Comparison of ENCODE assay signal across 8 cellular contexts in genomic region chr4:88696620-88697019, GRCh38. TPM values are rescaled to one million over a fixed set of nuclear protein-coding genes. Genes with fewer than 3 reads are reported as not detected.
DNase-seq lines count a peak whose midpoint lies in the region; ATAC-seq and TF ChIP-seq lines count a peak whose summit lies in the region.

No MANE protein-coding gene starts in this region.

- H3K27me3 ChIP-seq in DOHH2 (ENCODE audit: control insufficient read depth, low read length) (no peaks in the 10 kb centered on the region), esophagus muscularis mucosa (no peaks in the 10 kb centered on the region)

- H3K4me3 ChIP-seq in DOHH2 (ENCODE audit: low read length) (no peak overlapping the region; the same call in 1 of the 2 replicates), esophagus muscularis mucosa (peak overlapping the region; percentile 61 to 68 (median 64))

- H3K27me3 Mint-ChIP-seq in T-cell: no peaks in the 10 kb centered on the region

- CTCF ChIA-PET in T-cell (lab: Charles Lee): interaction anchor here in 1 of 2 donors (1.2 to 1.3 kb wide), 2 partner anchors 24 to 37 kb away, joined by 4 to 5 read pairs; no protein-coding TSS in a partner anchor

- H3K4me3 Mint-ChIP-seq in T-cell: peak overlapping the region; percentile 83 to 89 (median 87)

- peaks cover 19 to 25% (median 19%) of the 10 kb centered on the region in 3 donors for H3K4me1 Mint-ChIP-seq in T-cell

- no peak for TF ChIP-seq CTCF in DOHH2 (IDR thresholded peaks at IDR 0.05; ENCODE audit: low read depth, low read length, poor library complexity, severe bottlenecking)
- TF ChIP-seq CTCF in esophagus muscularis mucosa (IDR thresholded peaks at IDR 0.05): no peak

- DNase-seq in T-cell (peak in 1 of 34 experiments; percentile 1), esophagus muscularis mucosa (ENCODE audit: extremely low spot score) (no peak), pons (ENCODE audit: low spot score) (peak; percentile 24), Ammon's horn (ENCODE audit: low spot score) (no peak), ureter (ENCODE audit: low spot score) (no peak), cerebellar nuclear complex (lab: John Stamatoyannopoulos, UW) (no peak)

- no peaks in the 10 kb centered on the region for H3K4me1 ChIP-seq in DOHH2 (ENCODE audit: control insufficient read depth, low read length)
- H3K4me1 ChIP-seq in esophagus muscularis mucosa: peaks cover 0 to 9% (median 5%) of the 10 kb centered on the region in 4 donors

- H3K36me3 Mint-ChIP-seq in T-cell: peaks cover 19% of the 10 kb centered on the region

- POLR2A ChIA-PET in T-cell (lab: Charles Lee): no interaction called here

- no peaks in the 10 kb centered on the region for H3K79me2 ChIP-seq in DOHH2 (ENCODE audit: control insufficient read depth, low read length)

- peaks cover 0 to 4% (median 0%) of the 10 kb centered on the region in 3 donors for H3K9me3 Mint-ChIP-seq in T-cell

- H3F3A ChIP-seq in DOHH2 (ENCODE audit: control insufficient read depth, insufficient read depth): no peaks in the 10 kb centered on the region

- H4K20me1 ChIP-seq in DOHH2 (ENCODE audit: control insufficient read depth, insufficient read depth, low read depth, low read length): no peaks in the 10 kb centered on the region

- TF ChIP-seq POLR2A in esophagus muscularis mucosa (IDR thresholded peaks at IDR 0.05; ENCODE audit: low read depth): no peak

- ATAC-seq in T-cell (replicated peaks in 1 of 4) (no peak), GM18909 (IDR thresholded peaks at IDR 0.05; ENCODE audit: poor library complexity, unreplicated experiment) (no peak)

- intact Hi-C loops in esophagus muscularis mucosa (cut with DNase I): no loop called here

- H3K9me2 ChIP-seq in DOHH2 (replicated peaks; ENCODE audit: control insufficient read depth, low read length): no peaks in the 10 kb centered on the region

- H3K36me3 ChIP-seq in DOHH2 (ENCODE audit: control insufficient read depth, low read length) (no peaks in the 10 kb centered on the region), esophagus muscularis mucosa (peaks cover 4 to 21% (median 8%) of the 10 kb centered on the region in 4 donors)

- no peak for TF ChIP-seq EP300 in esophagus muscularis mucosa (IDR thresholded peaks at IDR 0.05)

- H3K27ac Mint-ChIP-seq in T-cell: no peak overlapping the region

- 52% methylated on average over 7 of the region's 7 CpGs for WGBS in esophagus muscularis mucosa

- H3K27ac ChIP-seq in DOHH2 (ENCODE audit: low read depth, low read length): no peak overlapping the region
- H3K27ac ChIP-seq in esophagus muscularis mucosa (replicated peaks in 1 of 4): peak overlapping the region; percentile 75 to 85 (median 82)

- H3K9me3 ChIP-seq in DOHH2 (ENCODE audit: control insufficient read depth, insufficient read depth, low read length): no peaks in the 10 kb centered on the region
- no peaks in the 10 kb centered on the region for H3K9me3 ChIP-seq in esophagus muscularis mucosa

- peak overlapping the region; percentile 60 for H3K4me2 ChIP-seq in DOHH2 (ENCODE audit: low read length)

RNA-seq across cellular contexts. Expression of gene NAP1L5, which starts 1.0 kb away (rescaled TPM):
- total RNA-seq in T-cell: 10 to 100 TPM in 2 of 5 donors, 1 to 10 TPM in 3; 1.2 to 10.4 (median 2.3) TPM
- total RNA-seq in esophagus muscularis mucosa: 10 to 100 TPM in 1 of 4 donors, 1 to 10 TPM in 3; 5.7 to 10.1 (median 7.8) TPM
- 9.4 TPM for total RNA-seq in ureter
